Comparison of ENCODE assay signal across 2 cellular contexts in the genomic region with DNA sequence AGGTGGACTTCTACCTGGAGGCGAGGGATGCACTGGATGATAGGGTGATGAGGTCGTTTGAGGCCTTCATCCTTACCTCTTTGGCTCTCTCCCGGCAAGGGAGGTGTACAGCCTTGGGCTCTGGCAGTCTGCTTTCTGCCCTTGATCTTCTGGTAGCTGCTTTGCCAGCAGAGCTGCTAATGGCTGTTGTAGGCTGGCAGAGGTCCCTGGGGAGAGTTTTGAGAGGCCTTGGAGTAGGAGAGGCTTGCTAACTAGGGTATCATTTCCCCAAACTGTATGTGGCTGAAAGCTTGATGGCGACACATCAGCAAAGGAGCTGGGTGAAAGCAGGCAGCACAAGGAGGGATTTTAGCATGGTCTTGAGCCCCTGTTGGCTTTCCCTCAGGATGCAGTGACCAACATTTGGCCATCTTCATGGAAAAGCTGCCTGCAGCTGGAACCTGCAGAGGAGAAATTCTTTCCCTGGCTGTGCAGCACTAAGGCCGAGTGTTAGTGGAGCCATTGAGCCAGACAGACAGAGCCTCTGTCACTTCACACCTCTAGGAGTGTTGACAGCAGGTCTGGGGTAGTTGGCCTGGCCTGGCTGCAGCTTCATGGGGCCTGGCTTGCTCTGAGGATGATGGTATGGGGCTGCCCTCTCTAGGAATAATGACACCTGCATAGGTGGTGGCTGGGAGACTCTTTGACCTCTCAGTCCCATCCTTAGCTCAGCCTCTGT.
TF ChIP-seq lines count a peak whose summit lies in the region.

No MANE protein-coding gene starts in this region.

TF ChIP-seq in GM23338, 12 proteins besides CTCF, POLR2A, EP300 and RAD21 (continues in another document):
- TF ChIP-seq, protein P1, sequence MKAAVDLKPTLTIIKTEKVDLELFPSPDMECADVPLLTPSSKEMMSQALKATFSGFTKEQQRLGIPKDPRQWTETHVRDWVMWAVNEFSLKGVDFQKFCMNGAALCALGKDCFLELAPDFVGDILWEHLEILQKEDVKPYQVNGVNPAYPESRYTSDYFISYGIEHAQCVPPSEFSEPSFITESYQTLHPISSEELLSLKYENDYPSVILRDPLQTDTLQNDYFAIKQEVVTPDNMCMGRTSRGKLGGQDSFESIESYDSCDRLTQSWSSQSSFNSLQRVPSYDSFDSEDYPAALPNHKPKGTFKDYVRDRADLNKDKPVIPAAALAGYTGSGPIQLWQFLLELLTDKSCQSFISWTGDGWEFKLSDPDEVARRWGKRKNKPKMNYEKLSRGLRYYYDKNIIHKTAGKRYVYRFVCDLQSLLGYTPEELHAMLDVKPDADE (IDR thresholded peaks at IDR 0.05) = no peak
- TF ChIP-seq, protein P2, sequence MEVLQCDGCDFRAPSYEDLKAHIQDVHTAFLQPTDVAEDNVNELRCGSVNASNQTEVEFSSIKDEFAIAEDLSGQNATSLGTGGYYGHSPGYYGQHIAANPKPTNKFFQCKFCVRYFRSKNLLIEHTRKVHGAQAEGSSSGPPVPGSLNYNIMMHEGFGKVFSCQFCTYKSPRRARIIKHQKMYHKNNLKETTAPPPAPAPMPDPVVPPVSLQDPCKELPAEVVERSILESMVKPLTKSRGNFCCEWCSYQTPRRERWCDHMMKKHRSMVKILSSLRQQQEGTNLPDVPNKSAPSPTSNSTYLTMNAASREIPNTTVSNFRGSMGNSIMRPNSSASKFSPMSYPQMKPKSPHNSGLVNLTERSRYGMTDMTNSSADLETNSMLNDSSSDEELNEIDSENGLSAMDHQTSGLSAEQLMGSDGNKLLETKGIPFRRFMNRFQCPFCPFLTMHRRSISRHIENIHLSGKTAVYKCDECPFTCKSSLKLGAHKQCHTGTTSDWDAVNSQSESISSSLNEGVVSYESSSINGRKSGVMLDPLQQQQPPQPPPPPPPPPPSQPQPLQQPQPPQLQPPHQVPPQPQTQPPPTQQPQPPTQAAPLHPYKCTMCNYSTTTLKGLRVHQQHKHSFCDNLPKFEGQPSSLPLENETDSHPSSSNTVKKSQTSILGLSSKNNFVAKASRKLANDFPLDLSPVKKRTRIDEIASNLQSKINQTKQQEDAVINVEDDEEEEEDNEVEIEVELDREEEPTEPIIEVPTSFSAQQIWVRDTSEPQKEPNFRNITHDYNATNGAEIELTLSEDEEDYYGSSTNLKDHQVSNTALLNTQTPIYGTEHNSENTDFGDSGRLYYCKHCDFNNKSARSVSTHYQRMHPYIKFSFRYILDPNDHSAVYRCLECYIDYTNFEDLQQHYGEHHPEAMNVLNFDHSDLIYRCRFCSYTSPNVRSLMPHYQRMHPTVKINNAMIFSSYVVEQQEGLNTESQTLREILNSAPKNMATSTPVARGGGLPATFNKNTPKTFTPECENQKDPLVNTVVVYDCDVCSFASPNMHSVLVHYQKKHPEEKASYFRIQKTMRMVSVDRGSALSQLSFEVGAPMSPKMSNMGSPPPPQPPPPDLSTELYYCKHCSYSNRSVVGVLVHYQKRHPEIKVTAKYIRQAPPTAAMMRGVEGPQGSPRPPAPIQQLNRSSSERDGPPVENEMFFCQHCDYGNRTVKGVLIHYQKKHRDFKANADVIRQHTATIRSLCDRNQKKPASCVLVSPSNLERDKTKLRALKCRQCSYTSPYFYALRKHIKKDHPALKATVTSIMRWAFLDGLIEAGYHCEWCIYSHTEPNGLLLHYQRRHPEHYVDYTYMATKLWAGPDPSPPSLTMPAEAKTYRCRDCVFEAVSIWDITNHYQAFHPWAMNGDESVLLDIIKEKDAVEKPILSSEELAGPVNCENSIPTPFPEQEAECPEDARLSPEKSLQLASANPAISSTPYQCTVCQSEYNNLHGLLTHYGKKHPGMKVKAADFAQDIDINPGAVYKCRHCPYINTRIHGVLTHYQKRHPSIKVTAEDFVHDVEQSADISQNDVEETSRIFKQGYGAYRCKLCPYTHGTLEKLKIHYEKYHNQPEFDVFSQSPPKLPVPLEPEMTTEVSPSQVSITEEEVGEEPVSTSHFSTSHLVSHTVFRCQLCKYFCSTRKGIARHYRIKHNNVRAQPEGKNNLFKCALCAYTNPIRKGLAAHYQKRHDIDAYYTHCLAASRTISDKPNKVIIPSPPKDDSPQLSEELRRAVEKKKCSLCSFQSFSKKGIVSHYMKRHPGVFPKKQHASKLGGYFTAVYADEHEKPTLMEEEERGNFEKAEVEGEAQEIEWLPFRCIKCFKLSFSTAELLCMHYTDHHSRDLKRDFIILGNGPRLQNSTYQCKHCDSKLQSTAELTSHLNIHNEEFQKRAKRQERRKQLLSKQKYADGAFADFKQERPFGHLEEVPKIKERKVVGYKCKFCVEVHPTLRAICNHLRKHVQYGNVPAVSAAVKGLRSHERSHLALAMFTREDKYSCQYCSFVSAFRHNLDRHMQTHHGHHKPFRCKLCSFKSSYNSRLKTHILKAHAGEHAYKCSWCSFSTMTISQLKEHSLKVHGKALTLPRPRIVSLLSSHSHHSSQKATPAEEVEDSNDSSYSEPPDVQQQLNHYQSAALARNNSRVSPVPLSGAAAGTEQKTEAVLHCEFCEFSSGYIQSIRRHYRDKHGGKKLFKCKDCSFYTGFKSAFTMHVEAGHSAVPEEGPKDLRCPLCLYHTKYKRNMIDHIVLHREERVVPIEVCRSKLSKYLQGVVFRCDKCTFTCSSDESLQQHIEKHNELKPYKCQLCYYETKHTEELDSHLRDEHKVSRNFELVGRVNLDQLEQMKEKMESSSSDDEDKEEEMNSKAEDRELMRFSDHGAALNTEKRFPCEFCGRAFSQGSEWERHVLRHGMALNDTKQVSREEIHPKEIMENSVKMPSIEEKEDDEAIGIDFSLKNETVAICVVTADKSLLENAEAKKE (CRISPR knock-in tag; IDR thresholded peaks at IDR 0.05) = no peak
- TF ChIP-seq POLR2AphosphoS5 (IDR thresholded peaks at IDR 0.05; ENCODE audit: low read depth) (no peak), JUNB (IDR thresholded peaks at IDR 0.05; ENCODE audit: unreplicated experiment) (no peak), ZNF114 (CRISPR knock-in tag; IDR thresholded peaks at IDR 0.05) (no peak), CREB1 (CRISPR knock-in tag; IDR thresholded peaks at IDR 0.05; ENCODE audit: low read depth) (no peak), NANOG (IDR thresholded peaks at IDR 0.05; ENCODE audit: borderline replicate concordance) (no peak)
- TF ChIP-seq, protein P3, sequence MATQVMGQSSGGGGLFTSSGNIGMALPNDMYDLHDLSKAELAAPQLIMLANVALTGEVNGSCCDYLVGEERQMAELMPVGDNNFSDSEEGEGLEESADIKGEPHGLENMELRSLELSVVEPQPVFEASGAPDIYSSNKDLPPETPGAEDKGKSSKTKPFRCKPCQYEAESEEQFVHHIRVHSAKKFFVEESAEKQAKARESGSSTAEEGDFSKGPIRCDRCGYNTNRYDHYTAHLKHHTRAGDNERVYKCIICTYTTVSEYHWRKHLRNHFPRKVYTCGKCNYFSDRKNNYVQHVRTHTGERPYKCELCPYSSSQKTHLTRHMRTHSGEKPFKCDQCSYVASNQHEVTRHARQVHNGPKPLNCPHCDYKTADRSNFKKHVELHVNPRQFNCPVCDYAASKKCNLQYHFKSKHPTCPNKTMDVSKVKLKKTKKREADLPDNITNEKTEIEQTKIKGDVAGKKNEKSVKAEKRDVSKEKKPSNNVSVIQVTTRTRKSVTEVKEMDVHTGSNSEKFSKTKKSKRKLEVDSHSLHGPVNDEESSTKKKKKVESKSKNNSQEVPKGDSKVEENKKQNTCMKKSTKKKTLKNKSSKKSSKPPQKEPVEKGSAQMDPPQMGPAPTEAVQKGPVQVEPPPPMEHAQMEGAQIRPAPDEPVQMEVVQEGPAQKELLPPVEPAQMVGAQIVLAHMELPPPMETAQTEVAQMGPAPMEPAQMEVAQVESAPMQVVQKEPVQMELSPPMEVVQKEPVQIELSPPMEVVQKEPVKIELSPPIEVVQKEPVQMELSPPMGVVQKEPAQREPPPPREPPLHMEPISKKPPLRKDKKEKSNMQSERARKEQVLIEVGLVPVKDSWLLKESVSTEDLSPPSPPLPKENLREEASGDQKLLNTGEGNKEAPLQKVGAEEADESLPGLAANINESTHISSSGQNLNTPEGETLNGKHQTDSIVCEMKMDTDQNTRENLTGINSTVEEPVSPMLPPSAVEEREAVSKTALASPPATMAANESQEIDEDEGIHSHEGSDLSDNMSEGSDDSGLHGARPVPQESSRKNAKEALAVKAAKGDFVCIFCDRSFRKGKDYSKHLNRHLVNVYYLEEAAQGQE (IDR thresholded peaks at IDR 0.05; ENCODE audit: unreplicated experiment) = no peak

TF ChIP-seq in H1, 55 proteins besides CTCF, POLR2A, EP300 and RAD21:
- no peak for TF ChIP-seq PHF8 (conservative IDR thresholded peaks at IDR 0.05; ENCODE audit: low read depth, low read length)
- no peak for TF ChIP-seq GABPA (IDR thresholded peaks at IDR 0.05; ENCODE audit: borderline replicate concordance, insufficient read depth, low read length)
